1 cellular context compared by ENCODE assay signal in genomic region chr2:3605013-3605961, GRCh38.
TF ChIP-seq lines count a peak whose summit lies in the region.

No MANE protein-coding gene starts in this region.

TF ChIP-seq in HepG2, 621 proteins besides CTCF, POLR2A, EP300 and RAD21 (continued from another document):
- no peak for TF ChIP-seq RCOR2 (CRISPR knock-in tag; IDR thresholded peaks at IDR 0.05)
- TF ChIP-seq, protein P1, sequence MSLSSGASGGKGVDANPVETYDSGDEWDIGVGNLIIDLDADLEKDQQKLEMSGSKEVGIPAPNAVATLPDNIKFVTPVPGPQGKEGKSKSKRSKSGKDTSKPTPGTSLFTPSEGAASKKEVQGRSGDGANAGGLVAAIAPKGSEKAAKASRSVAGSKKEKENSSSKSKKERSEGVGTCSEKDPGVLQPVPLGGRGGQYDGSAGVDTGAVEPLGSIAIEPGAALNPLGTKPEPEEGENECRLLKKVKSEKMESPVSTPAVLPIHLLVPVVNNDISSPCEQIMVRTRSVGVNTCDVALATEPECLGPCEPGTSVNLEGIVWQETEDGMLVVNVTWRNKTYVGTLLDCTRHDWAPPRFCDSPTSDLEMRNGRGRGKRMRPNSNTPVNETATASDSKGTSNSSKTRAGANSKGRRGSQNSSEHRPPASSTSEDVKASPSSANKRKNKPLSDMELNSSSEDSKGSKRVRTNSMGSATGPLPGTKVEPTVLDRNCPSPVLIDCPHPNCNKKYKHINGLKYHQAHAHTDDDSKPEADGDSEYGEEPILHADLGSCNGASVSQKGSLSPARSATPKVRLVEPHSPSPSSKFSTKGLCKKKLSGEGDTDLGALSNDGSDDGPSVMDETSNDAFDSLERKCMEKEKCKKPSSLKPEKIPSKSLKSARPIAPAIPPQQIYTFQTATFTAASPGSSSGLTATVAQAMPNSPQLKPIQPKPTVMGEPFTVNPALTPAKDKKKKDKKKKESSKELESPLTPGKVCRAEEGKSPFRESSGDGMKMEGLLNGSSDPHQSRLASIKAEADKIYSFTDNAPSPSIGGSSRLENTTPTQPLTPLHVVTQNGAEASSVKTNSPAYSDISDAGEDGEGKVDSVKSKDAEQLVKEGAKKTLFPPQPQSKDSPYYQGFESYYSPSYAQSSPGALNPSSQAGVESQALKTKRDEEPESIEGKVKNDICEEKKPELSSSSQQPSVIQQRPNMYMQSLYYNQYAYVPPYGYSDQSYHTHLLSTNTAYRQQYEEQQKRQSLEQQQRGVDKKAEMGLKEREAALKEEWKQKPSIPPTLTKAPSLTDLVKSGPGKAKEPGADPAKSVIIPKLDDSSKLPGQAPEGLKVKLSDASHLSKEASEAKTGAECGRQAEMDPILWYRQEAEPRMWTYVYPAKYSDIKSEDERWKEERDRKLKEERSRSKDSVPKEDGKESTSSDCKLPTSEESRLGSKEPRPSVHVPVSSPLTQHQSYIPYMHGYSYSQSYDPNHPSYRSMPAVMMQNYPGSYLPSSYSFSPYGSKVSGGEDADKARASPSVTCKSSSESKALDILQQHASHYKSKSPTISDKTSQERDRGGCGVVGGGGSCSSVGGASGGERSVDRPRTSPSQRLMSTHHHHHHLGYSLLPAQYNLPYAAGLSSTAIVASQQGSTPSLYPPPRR (CRISPR knock-in tag; IDR thresholded peaks at IDR 0.05; ENCODE audit: borderline replicate concordance), result 0 out of 2 replicates have a peak, but pooled peaks have one; percentile 19
- no peak for TF ChIP-seq ATF6 (CRISPR knock-in tag; conservative IDR thresholded peaks at IDR 0.05)
TF ChIP-seq in HepG2: peak in this region for 127.
